8 cellular contexts compared by ENCODE assay signal in genomic region chr6:31203345-31203979, GRCh38. TPM values are rescaled to one million over a fixed set of nuclear protein-coding genes. Genes with fewer than 3 reads are reported as not detected.
DNase-seq lines count a peak whose midpoint lies in the region; ATAC-seq and TF ChIP-seq lines count a peak whose summit lies in the region.

No MANE protein-coding gene starts in this region.

- no peaks in the 10 kb centered on the region for H4K20me1 ChIP-seq in MM.1S (ENCODE audit: insufficient read depth, low read length)

- H3K4me3 Mint-ChIP-seq in T-helper 1 cell treated with Interleukin-12 subunit alpha and Interleukin-12 subunit beta and Interleukin-4 antibody, amounts not matched to agents 30 μg/mL and 1 μg/mL, for 36 hours, result peak overlapping the region; percentile 91
- H3K4me3 Mint-ChIP-seq in memory B cell, result peak overlapping the region; percentile 95

- peak overlapping the region; percentile 99 for H3K27ac Mint-ChIP-seq in T-helper 1 cell treated with Interleukin-12 subunit alpha and Interleukin-12 subunit beta and Interleukin-4 antibody, amounts not matched to agents 30 μg/mL and 1 μg/mL, for 36 hours
- peak overlapping the region; percentile 99 for H3K27ac Mint-ChIP-seq in memory B cell

- H3K4me2 ChIP-seq in MM.1S (ENCODE audit: low read depth, low read length), result peak overlapping the region; percentile 93

- H3K27me3 ChIP-seq in MM.1S (replicated peaks; ENCODE audit: insufficient read depth, low read length) (no peaks in the 10 kb centered on the region), brain microvascular endothelial cell (replicated peaks) (no peaks in the 10 kb centered on the region), SJCRH30 (no peaks in the 10 kb centered on the region)

- H3K4me1 ChIP-seq in HEK293 (ENCODE audit: control insufficient read depth, insufficient read depth, low read length) (peaks cover 6% of the 10 kb centered on the region), MM.1S (ENCODE audit: low read length) (peaks cover 38% of the 10 kb centered on the region), SJCRH30 (no peaks in the 10 kb centered on the region)

- H3K9me3 Mint-ChIP-seq in T-helper 1 cell treated with Interleukin-12 subunit alpha and Interleukin-12 subunit beta and Interleukin-4 antibody, amounts not matched to agents 30 μg/mL and 1 μg/mL, for 36 hours, result peaks cover 3% of the 10 kb centered on the region
- peaks cover 1% of the 10 kb centered on the region for H3K9me3 Mint-ChIP-seq in memory B cell

- H3K4me3 ChIP-seq in HEK293 (ENCODE audit: low read depth, low read length) (peak overlapping the region; percentile 21), MM.1S (ENCODE audit: low read length) (peak overlapping the region; percentile 57), brain microvascular endothelial cell (ENCODE audit: low read depth, low read length) (peak overlapping the region; percentile 13), SJCRH30 (no peak overlapping the region)

- H3K27me3 Mint-ChIP-seq in T-helper 1 cell treated with Interleukin-12 subunit alpha and Interleukin-12 subunit beta and Interleukin-4 antibody, amounts not matched to agents 30 μg/mL and 1 μg/mL, for 36 hours (ENCODE audit: low read depth), result no peaks in the 10 kb centered on the region
- no peaks in the 10 kb centered on the region for H3K27me3 Mint-ChIP-seq in memory B cell

- peak overlapping the region; percentile 48; the same call in 1 of the 2 replicates for H3K27ac ChIP-seq in HEK293 (ENCODE audit: extremely low read depth, low read depth, low read length)
- H3K27ac ChIP-seq in MM.1S (ENCODE audit: low read length), result peak overlapping the region; percentile 99
- H3K27ac ChIP-seq in brain microvascular endothelial cell, result peak overlapping the region; percentile 64
- H3K27ac ChIP-seq in SJCRH30, result no peak overlapping the region

- no peak for TF ChIP-seq CTCF in GM10248 (IDR thresholded peaks at IDR 0.05; ENCODE audit: control extremely low read depth, extremely low read depth, low read depth, missing control alignments)
- no peak for TF ChIP-seq CTCF in HEK293 (tag by site-specific recombination; IDR thresholded peaks at IDR 0.05)
- no peak for TF ChIP-seq CTCF in MM.1S (IDR thresholded peaks at IDR 0.05; ENCODE audit: low read length)
- no peak for TF ChIP-seq CTCF in brain microvascular endothelial cell (IDR thresholded peaks at IDR 0.05; ENCODE audit: low read depth, low read length, missing control alignments)

- no peaks in the 10 kb centered on the region for H3K36me3 ChIP-seq in HEK293 (ENCODE audit: control insufficient read depth in 2 of 2, insufficient read depth in 1 of 2, low read length in 2 of 2)
- no peaks in the 10 kb centered on the region for H3K36me3 ChIP-seq in MM.1S (replicated peaks; ENCODE audit: insufficient read depth, low read length)
- no peaks in the 10 kb centered on the region for H3K36me3 ChIP-seq in brain microvascular endothelial cell (replicated peaks)
- no peaks in the 10 kb centered on the region for H3K36me3 ChIP-seq in SJCRH30

- peak overlapping the region; percentile 85 for H3K9ac ChIP-seq in MM.1S (ENCODE audit: low read length)

- DNase-seq in GM10248 (ENCODE audit: extremely low spot score), result peak; percentile 45
- peak; percentile 85 for DNase-seq in MM.1S
- peak; percentile 64 for DNase-seq in brain microvascular endothelial cell
- DNase-seq in memory B cell (ENCODE audit: low spot score in 2 of 2), result peak; percentile 42 to 55
- peak; percentile 62 for DNase-seq in stimulated activated naive CD8-positive, alpha-beta T cell treated with anti-CD3 and anti-CD28 coated beads, Interleukin-15, Interleukin-2, amounts not matched to agents 100 U/mL and 50 U/mL, for 24 hours
- no peak for DNase-seq in SJCRH30

- H3K79me2 ChIP-seq in MM.1S (ENCODE audit: low read length), result peaks cover 27% of the 10 kb centered on the region

- peak overlapping the region; percentile 6 for H2AFZ ChIP-seq in MM.1S (ENCODE audit: low read length)

- POLR2A ChIA-PET in GM10248 (lab: Yijun Ruan, JAX) (interaction anchor here (0.6 to 1.4 kb wide), 8 partner anchors 38 to 372 kb away, joined by 3 to 8 read pairs (median 4); partner anchors contain the start of gene TNF), HEK293 (lab: Yijun Ruan, JAX) (interaction anchor here (0.6 to 1.1 kb wide), 3 partner anchors 19 to 534 kb away, joined by 3 read pairs; partner anchors contain the start of gene TCF19)

- CTCF ChIA-PET in GM10248 (lab: Yijun Ruan, JAX), result interaction anchor here (0.8 to 3.2 kb wide), 5 partner anchors 11 to 239 kb away, joined by 3 to 17 read pairs (median 3); no protein-coding TSS in a partner anchor
- CTCF ChIA-PET in HEK293 (lab: Yijun Ruan, JAX), result interaction anchor here (0.6 to 1.5 kb wide), 6 partner anchors 16 to 735 kb away, joined by 3 to 12 read pairs (median 3); no protein-coding TSS in a partner anchor

- H3K36me3 Mint-ChIP-seq in T-helper 1 cell treated with Interleukin-12 subunit alpha and Interleukin-12 subunit beta and Interleukin-4 antibody, amounts not matched to agents 30 μg/mL and 1 μg/mL, for 36 hours (ENCODE audit: low read depth), result peaks cover 27% of the 10 kb centered on the region
- peaks cover 6% of the 10 kb centered on the region for H3K36me3 Mint-ChIP-seq in memory B cell

- peaks cover 54% of the 10 kb centered on the region for H3K4me1 Mint-ChIP-seq in T-helper 1 cell treated with Interleukin-12 subunit alpha and Interleukin-12 subunit beta and Interleukin-4 antibody, amounts not matched to agents 30 μg/mL and 1 μg/mL, for 36 hours (ENCODE audit: low read depth)
- peaks cover 35% of the 10 kb centered on the region for H3K4me1 Mint-ChIP-seq in memory B cell

- H3K9me2 ChIP-seq in MM.1S (replicated peaks; ENCODE audit: insufficient read depth, low read length), result no peaks in the 10 kb centered on the region

- in situ Hi-C loops in brain microvascular endothelial cell (cut with HindIII; ENCODE audit: low pct_ligation_motif_present, low sequenced_read_pairs), result no loop called here

- H3K9me3 ChIP-seq in HEK293 (ENCODE audit: control insufficient read depth, insufficient read depth, low read depth, low read length) (no peaks in the 10 kb centered on the region), MM.1S (replicated peaks; ENCODE audit: insufficient read depth, low read length) (no peaks in the 10 kb centered on the region), SJCRH30 (replicated peaks) (no peaks in the 10 kb centered on the region)

- peaks cover 35% of the 10 kb centered on the region for H3F3A ChIP-seq in MM.1S (ENCODE audit: insufficient read depth, low read length)

- ATAC-seq in memory B cell (ENCODE audit: low read depth), result peak; percentile 67
- peak; percentile 88 for ATAC-seq in stimulated activated naive CD8-positive, alpha-beta T cell treated with anti-CD3 and anti-CD28 coated beads, Interleukin-15, Interleukin-2, amounts not matched to agents 100 U/mL and 50 U/mL, for 24 hours

TF ChIP-seq in HEK293, 187 proteins besides CTCF, POLR2A, EP300 and RAD21 (continues in another document):
- TF ChIP-seq TCF7L2 (IDR thresholded peaks at IDR 0.05; ENCODE audit: borderline replicate concordance, low read depth, low read length) (no peak), ZEB2 (tag by site-specific recombination; IDR thresholded peaks at IDR 0.05) (peak; percentile 46), ZNF26 (tag by site-specific recombination; IDR thresholded peaks at IDR 0.05) (no peak), SCRT2 (tag by site-specific recombination; IDR thresholded peaks at IDR 0.05) (peak; percentile 94), BCL11A (tag by site-specific recombination; IDR thresholded peaks at IDR 0.05; ENCODE audit: low read depth) (0 out of 2 replicates have a peak, but pooled peaks have one; percentile 37), ZNF639 (tag by site-specific recombination; IDR thresholded peaks at IDR 0.05) (peak; percentile 17; the same call in 1 of the 2 replicates), TRIM28 (IDR thresholded peaks at IDR 0.05; ENCODE audit: borderline replicate concordance, low read length) (no peak), KLF16 (tag by site-specific recombination; IDR thresholded peaks at IDR 0.05) (no peak)

RNA-seq across cellular contexts. Expression of gene POU5F1, which starts 33.0 kb away (rescaled TPM):
- total RNA-seq in SJCRH30 (2014; rRNA removed; shearing (Covaris generic)), result 2.4 and 5.7 TPM in 2 replicates

RNA-seq across cellular contexts. Expression of gene TCF19, which starts 45.1 kb away (rescaled TPM):
- total RNA-seq in SJCRH30 (2014; rRNA removed; shearing (Covaris generic)), result 22.7 and 26.8 TPM in 2 replicates

RNA-seq across cellular contexts. Expression of gene CCHCR1, which starts 45.9 kb away (rescaled TPM):
- 21.7 and 26.6 TPM in 2 replicates for total RNA-seq in SJCRH30 (2014; rRNA removed; shearing (Covaris generic))

Comparison
In these comparisons a context has a peak if more than half of its experiments do, and no peak if none do; other contexts are left out.
1. DNase-seq: peak in GM10248 (single experiment), MM.1S (single experiment), brain microvascular endothelial cell (single experiment), memory B cell (2 of 2) and stimulated activated naive CD8-positive, alpha-beta T cell treated with anti-CD3 and anti-CD28 coated beads, Interleukin-15, Interleukin-2, amounts not matched to agents 100 U/mL and 50 U/mL, for 24 hours (single experiment); none in SJCRH30 (0 of 2).